In the genomic region with DNA sequence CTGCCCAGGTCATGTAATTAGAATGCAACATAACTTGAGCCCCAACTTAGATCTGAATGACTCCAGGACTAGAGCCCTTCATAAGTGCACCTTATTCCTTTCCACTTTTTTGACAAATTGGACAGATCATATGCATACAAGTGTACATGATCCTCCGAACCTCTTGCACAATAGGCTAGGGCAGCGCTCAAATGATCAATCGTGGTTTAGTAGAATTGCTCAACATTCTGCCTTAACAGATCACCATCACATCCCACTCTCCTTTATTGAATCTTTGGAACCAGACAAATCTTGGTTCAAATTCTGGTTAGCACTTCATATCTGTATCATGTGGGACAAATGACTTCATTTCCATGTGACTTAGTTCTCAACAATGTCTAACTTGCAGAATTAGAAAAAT, we compare ENCODE assay signal across 17 cellular contexts.
DNase-seq lines count a peak whose midpoint lies in the region; ATAC-seq, FAIRE-seq and TF ChIP-seq lines count a peak whose summit lies in the region.
"Had no signal": no experiment of that assay in that cellular context is flagged by ENCODE, and none has a peak within 500 bp of the region (broad histone marks: within the 10 kb centered on the region; RNA-seq: fewer than 3 reads in every experiment).

No MANE protein-coding gene starts in this region.

- H3K4me3 ChIP-seq in K562 (no peak overlapping the region), keratinocyte (ENCODE audit: control insufficient read depth in 2 of 3, extremely low read depth in 1 of 3, insufficient read depth in 2 of 3, low read depth in 1 of 3, low read length in 3 of 3) (no peak overlapping the region)
- H3K4me3 ChIP-seq: SJSA1 had no signal

- no peak overlapping the region for H3K9ac ChIP-seq in K562 (ENCODE audit: insufficient read depth in 1 of 2, low read depth in 2 of 2, low read length in 2 of 2)
- H3K9ac ChIP-seq in keratinocyte (ENCODE audit: control insufficient read depth, extremely low read depth, insufficient read depth, low read length): no peak overlapping the region

- H3K9me3 ChIP-seq in K562 (replicated peaks; ENCODE audit: control insufficient read depth, insufficient read depth, low read depth, low read length) (no peaks in the 10 kb centered on the region; the same call in 1 of the 2 replicates), keratinocyte (ENCODE audit: control insufficient read depth, low read depth, low read length) (no peaks in the 10 kb centered on the region)
- H3K9me3 ChIP-seq: SJSA1 had no signal

- CTCF ChIA-PET in K562 (lab: Yijun Ruan, JAX; ENCODE audit: low intra/inter-chr PET ratio): no interaction called here

- H4K20me1 ChIP-seq in K562 (replicated peaks; ENCODE audit: control insufficient read depth, insufficient read depth, low read length): no peaks in the 10 kb centered on the region
- no peaks in the 10 kb centered on the region for H4K20me1 ChIP-seq in keratinocyte (ENCODE audit: control insufficient read depth, extremely low read depth, insufficient read depth, low read length)

- BruUV-seq in K562 (replicated peaks; lab: Mats Ljungman, UMichigan): no TSS peak

- H3K4me2 ChIP-seq in K562 (ENCODE audit: insufficient read depth, low read length) (no peak overlapping the region), keratinocyte (ENCODE audit: control insufficient read depth, extremely low read depth, insufficient read depth, low read depth, low read length) (no peak overlapping the region)

- no peak for FAIRE-seq in K562 (lab: Jason Lieb, UNC)
- peak; percentile 52 for FAIRE-seq in keratinocyte (lab: Jason Lieb, UNC)
- FAIRE-seq: A204.1, GM19239, RCC 7860 had no signal

- 48% methylated on average over 3 of the region's 3 CpGs for WGBS in K562 (ENCODE audit: insufficient coverage, low coverage, missing lambda C conversion rate)

- DNase-seq in AG08395 (ENCODE audit: low spot score) (peak; percentile 5), MV-4-11 (lab: John Stamatoyannopoulos, UW) (peak; percentile 23), K562 (ENCODE audit: extremely low read depth in 1 of 4, low spot score in 3 of 4) (no peak), keratinocyte (ENCODE audit: low read depth, low spot score) (no peak), cerebellum (ENCODE audit: low spot score) (no peak), RPMI8226 (no peak)
- DNase-seq: GDM1, MM.1S, NCI-H1694 treated with DMSO at 0.1 percent for 48 hours, NCI-H446, NCI-H526 had no signal

- H2AFZ ChIP-seq in K562 (ENCODE audit: low read depth, low read length) (no peak overlapping the region), keratinocyte (ENCODE audit: control insufficient read depth, low read length) (no peak overlapping the region)

- H3K36me3 ChIP-seq in K562 (ENCODE audit: control insufficient read depth, insufficient read depth, low read length): no peaks in the 10 kb centered on the region
- H3K36me3 ChIP-seq in keratinocyte (ENCODE audit: control insufficient read depth in 2 of 2, extremely low read depth in 1 of 2, insufficient read depth in 2 of 2, low read length in 2 of 2): no peaks in the 10 kb centered on the region
- H3K36me3 ChIP-seq: SJSA1 had no signal

- H3K4me1 ChIP-seq in K562 (replicated peaks in 1 of 2; ENCODE audit: control insufficient read depth in 2 of 2, insufficient read depth in 2 of 2, low read length in 2 of 2): 0 out of 5 replicates have a peak, but pooled peaks cover 0 to 3% of the 10 kb centered on the region in 2 experiments
- peaks cover 16% of the 10 kb centered on the region for H3K4me1 ChIP-seq in keratinocyte (ENCODE audit: control insufficient read depth, extremely low read depth, insufficient read depth, low read length)

- in situ Hi-C loops in K562 (cut with MboI): no loop called here

- H3K27me3 ChIP-seq in K562 (ENCODE audit: control insufficient read depth in 2 of 2, insufficient read depth in 2 of 2, low read length in 2 of 2): no peaks in the 10 kb centered on the region
- H3K27me3 ChIP-seq in keratinocyte (ENCODE audit: control insufficient read depth, extremely low read depth, insufficient read depth, low read length): no peaks in the 10 kb centered on the region
- H3K27me3 ChIP-seq: SJSA1 had no signal

- dilution Hi-C loops in keratinocyte (cut with MboI; ENCODE audit: extremely low pct_ligation_motif_present, low sequenced_read_pairs): no loop called here

- intact Hi-C loops in K562 (cut with micrococcal nuclease): no loop called here

- TF ChIP-seq EP300 in K562 (IDR thresholded peaks at IDR 0.05; ENCODE audit: low read length): no peak

- no peak for ATAC-seq in K562
- no peak for ATAC-seq in HG03460 (IDR thresholded peaks at IDR 0.05; ENCODE audit: unreplicated experiment)
- ATAC-seq: Right ventricle myocardium inferior had no signal

- TF ChIP-seq RAD21 in K562 (CRISPR knock-in tag; conservative IDR thresholded peaks at IDR 0.05 in 1 of 2, IDR thresholded peaks at IDR 0.05 in 1 of 2): no peak

- no peaks in the 10 kb centered on the region for H3K79me2 ChIP-seq in K562 (ENCODE audit: control insufficient read depth, insufficient read depth, low read length)
- H3K79me2 ChIP-seq in keratinocyte (ENCODE audit: control insufficient read depth, insufficient read depth, low read length): no peaks in the 10 kb centered on the region

- TF ChIP-seq CTCF in K562 (IDR thresholded peaks at IDR 0.05 in 2 of 3, conservative IDR thresholded peaks at IDR 0.05 in 1 of 3; ENCODE audit: insufficient read depth in 2 of 3, low read depth in 1 of 3, low read length in 3 of 3): no peak
- TF ChIP-seq CTCF in keratinocyte (optimal IDR thresholded peaks at IDR 0.05 in 1 of 3, IDR thresholded peaks at IDR 0.05 in 1 of 3, conservative IDR thresholded peaks at IDR 0.05 in 1 of 3; ENCODE audit: extremely low read depth in 1 of 3, insufficient read depth in 2 of 3, low read length in 3 of 3): no peak

- H3K27ac ChIP-seq in K562 (ENCODE audit: extremely low read depth, low read depth, low read length): no peak overlapping the region
- no peak overlapping the region for H3K27ac ChIP-seq in keratinocyte (ENCODE audit: control insufficient read depth, insufficient read depth, low read length)
- H3K27ac ChIP-seq: SJSA1 had no signal

- no peak for TF ChIP-seq POLR2A in K562 (conservative IDR thresholded peaks at IDR 0.05)

- H3K9me1 ChIP-seq in K562 (ENCODE audit: control insufficient read depth, insufficient read depth, low read length): no peaks in the 10 kb centered on the region
- H3K9me1 ChIP-seq in keratinocyte (ENCODE audit: control insufficient read depth, extremely low read depth, insufficient read depth, low read length): no peaks in the 10 kb centered on the region

- POLR2A ChIA-PET in K562 (lab: Yijun Ruan, JAX): no interaction called here

TF ChIP-seq in K562, 482 proteins besides CTCF, POLR2A, EP300 and RAD21:
- TF ChIP-seq TAF1 (IDR thresholded peaks at IDR 0.05; ENCODE audit: control insufficient read depth, extremely low read depth, insufficient read depth, low read length, severe bottlenecking) (no peak), CEBPB (tag; IDR thresholded peaks at IDR 0.05) (peak; percentile 60)

Comparison
In these comparisons a context has a peak if more than half of its experiments do, and no peak if none do; other contexts are left out.
1. DNase-seq: peak in AG08395 (single experiment) and MV-4-11 (single experiment); none in K562 (0 of 4), keratinocyte (single experiment), cerebellum (single experiment) and RPMI8226 (single experiment).